Comparison of ENCODE assay signal across 7 cellular contexts in genomic region chr20:49276201-49276894, GRCh38. TPM values are rescaled to one million over a fixed set of nuclear protein-coding genes. Genes with fewer than 3 reads are reported as not detected.
DNase-seq lines count a peak whose midpoint lies in the region; ATAC-seq and TF ChIP-seq lines count a peak whose summit lies in the region.

No MANE protein-coding gene starts in this region.

- WGBS in endodermal cell (ENCODE audit: insufficient coverage in 1 of 2, insufficient read length in 1 of 2), 2 experiments: 80% methylated on average over 1 of the region's 2 CpGs; no CpG with 5 or more reads in 1 of the 2 experiments

- DNase-seq in NCI-H2081 treated with DMSO at 0.1 percent for 48 hours (lab: John Stamatoyannopoulos, UW) (peak; percentile 46), endodermal cell (no peak), neural crest cell (ENCODE audit: low read depth, low spot score) (no peak), upper lobe of right lung (no peak), Ammon's horn (ENCODE audit: low spot score) (no peak)

- intact Hi-C loops in upper lobe of right lung (cut with DNase I): no loop called here

- peak; percentile 27 for TF ChIP-seq POLR2A in GM18505 (IDR thresholded peaks at IDR 0.05; ENCODE audit: borderline replicate concordance, extremely low read depth, insufficient read depth, insufficient read length)

- peaks cover 62% of the 10 kb centered on the region for H3K36me3 Mint-ChIP-seq in endodermal cell (ENCODE audit: low read depth)
- H3K36me3 Mint-ChIP-seq in neural crest cell (ENCODE audit: low read depth): peaks cover 49% of the 10 kb centered on the region

- H3K9me3 ChIP-seq in endodermal cell (ENCODE audit: control insufficient read depth, low read length): peaks cover 35% of the 10 kb centered on the region
- peaks cover 9% of the 10 kb centered on the region for H3K9me3 ChIP-seq in upper lobe of right lung

- ATAC-seq in GM18505 (IDR thresholded peaks at IDR 0.05; ENCODE audit: unreplicated experiment) (no peak), upper lobe of right lung (peak; percentile 2)
- peak; percentile 49 to 52 for ATAC-seq in activated CD4-positive, CD25-positive, alpha-beta regulatory T cell treated with anti-CD3 and anti-CD28 coated beads, Interleukin-2, amount 50 U/mL, for 24 hours

- peaks cover 66% of the 10 kb centered on the region for H3K36me3 ChIP-seq in endodermal cell (ENCODE audit: control insufficient read depth, insufficient read depth, low read length)
- peaks cover 62% of the 10 kb centered on the region for H3K36me3 ChIP-seq in upper lobe of right lung

- H3K4me3 ChIP-seq in endodermal cell (ENCODE audit: low read length) (peak overlapping the region; percentile 98), upper lobe of right lung (peak overlapping the region; percentile 89)

- no peak overlapping the region for H3K27ac Mint-ChIP-seq in endodermal cell
- H3K27ac Mint-ChIP-seq in neural crest cell (ENCODE audit: unreplicated experiment): no peak overlapping the region

- no peaks in the 10 kb centered on the region for H3K27me3 ChIP-seq in endodermal cell (ENCODE audit: control insufficient read depth, insufficient read depth, low read length, poor library complexity, severe bottlenecking)
- no peaks in the 10 kb centered on the region for H3K27me3 ChIP-seq in upper lobe of right lung

- no peak overlapping the region for H3K9ac ChIP-seq in endodermal cell (ENCODE audit: extremely low read depth, low read length, poor library complexity, severe bottlenecking)

- peaks cover 12% of the 10 kb centered on the region for H3K4me1 Mint-ChIP-seq in endodermal cell
- H3K4me1 Mint-ChIP-seq in neural crest cell: peaks cover 45% of the 10 kb centered on the region

- H3K4me3 Mint-ChIP-seq in endodermal cell (peak overlapping the region; percentile 100), neural crest cell (peak overlapping the region; percentile 94)

- H3K9me3 Mint-ChIP-seq in endodermal cell (peaks cover 22% of the 10 kb centered on the region), neural crest cell (no peaks in the 10 kb centered on the region)

- TF ChIP-seq CTCF in endodermal cell (conservative IDR thresholded peaks at IDR 0.05) (no peak), neural crest cell (conservative IDR thresholded peaks at IDR 0.05) (no peak), upper lobe of right lung (IDR thresholded peaks at IDR 0.05) (no peak)

- H3K4me1 ChIP-seq in endodermal cell (ENCODE audit: control insufficient read depth, insufficient read depth, low read length): no peaks in the 10 kb centered on the region
- peaks cover 52% of the 10 kb centered on the region for H3K4me1 ChIP-seq in upper lobe of right lung

- no peaks in the 10 kb centered on the region for H3K27me3 Mint-ChIP-seq in endodermal cell (ENCODE audit: insufficient read depth)
- H3K27me3 Mint-ChIP-seq in neural crest cell (ENCODE audit: low read depth): peaks cover 22% of the 10 kb centered on the region

- no peak overlapping the region for H3K27ac ChIP-seq in endodermal cell (ENCODE audit: low read depth, low read length)
- peak overlapping the region; percentile 95 for H3K27ac ChIP-seq in upper lobe of right lung

RNA-seq across cellular contexts. Expression of gene ZNFX1, which starts 1.5 kb away (rescaled TPM):
- 1 to 10 TPM; 8.1 to 8.9 TPM for total RNA-seq in endodermal cell
- polyA plus RNA-seq in endodermal cell (2013, experiment 1 of 2): 6.7 TPM
- 6.1 TPM for polyA plus RNA-seq in endodermal cell (2013, experiment 2 of 2)
- total RNA-seq in neural crest cell: 10.0 and 10.4 TPM in 2 replicates
- 54.4 TPM for total RNA-seq in upper lobe of right lung

RNA-seq across cellular contexts. Expression of gene DDX27, which starts 57.1 kb away (rescaled TPM):
- total RNA-seq in endodermal cell (10 to 100 TPM; 40.4 to 45.2 TPM), neural crest cell (33.2 and 34.3 TPM in 2 replicates), upper lobe of right lung (25.9 TPM)
- 36.8 TPM for polyA plus RNA-seq in endodermal cell (2013, experiment 1 of 2)
- 31.5 TPM for polyA plus RNA-seq in endodermal cell (2013, experiment 2 of 2)
